Comparison of ENCODE assay signal across 1 cellular context in genomic region chr21:37623689-37624088, GRCh38.
TF ChIP-seq lines count a peak whose summit lies in the region.

No MANE protein-coding gene starts in this region.

TF ChIP-seq in GM12878, 131 proteins besides CTCF, POLR2A, EP300 and RAD21 (continued from another document and continues in another):
- TF ChIP-seq REST (IDR thresholded peaks at IDR 0.05; ENCODE audit: low read depth, low read length) (no peak), RBBP5 (conservative IDR thresholded peaks at IDR 0.05) (no peak), SMARCA5 (IDR thresholded peaks at IDR 0.05) (no peak), YBX1 (IDR thresholded peaks at IDR 0.05) (no peak), TAF1 (IDR thresholded peaks at IDR 0.05; ENCODE audit: borderline replicate concordance, low read depth, low read length) (no peak), FOS (IDR thresholded peaks at IDR 0.05; ENCODE audit: borderline replicate concordance, extremely low read depth, insufficient read length) (no peak), USF2 (IDR thresholded peaks at IDR 0.05; ENCODE audit: borderline replicate concordance, low read depth, low read length) (no peak), RUNX3 (IDR thresholded peaks at IDR 0.05; ENCODE audit: low read length) (no peak), HDGF (IDR thresholded peaks at IDR 0.05) (no peak), ZZZ3 (IDR thresholded peaks at IDR 0.05; ENCODE audit: control insufficient read depth, insufficient read length, low read depth) (no peak), YY1 (IDR thresholded peaks at IDR 0.05; ENCODE audit: low read depth, low read length) (no peak), ZNF274 (IDR thresholded peaks at IDR 0.05; ENCODE audit: insufficient read depth, insufficient read length) (no peak), IKZF1 (conservative IDR thresholded peaks at IDR 0.05) (no peak), ZNF217 (IDR thresholded peaks at IDR 0.05) (no peak), ZNF384 (IDR thresholded peaks at IDR 0.05; ENCODE audit: borderline replicate concordance, low read depth, low read length) (no peak), ZNF687 (IDR thresholded peaks at IDR 0.05) (0 out of 2 replicates have a peak, but pooled peaks have one; percentile 39), PAX8 (IDR thresholded peaks at IDR 0.05) (no peak), TCF12 (IDR thresholded peaks at IDR 0.05; ENCODE audit: low read depth, low read length) (no peak), MYB (IDR thresholded peaks at IDR 0.05; ENCODE audit: borderline replicate concordance, low read depth, low read length) (no peak), ATF7 (IDR thresholded peaks at IDR 0.05; ENCODE audit: low read depth) (no peak; the same call in 1 of the 2 replicates), NFYA (IDR thresholded peaks at IDR 0.05; ENCODE audit: borderline replicate concordance, low read depth, low read length) (no peak), NR2F1 (conservative IDR thresholded peaks at IDR 0.05) (0 out of 2 replicates have a peak, but pooled peaks have one; percentile 49), BMI1 (IDR thresholded peaks at IDR 0.05; ENCODE audit: borderline replicate concordance) (no peak), ZBED1 (IDR thresholded peaks at IDR 0.05; ENCODE audit: borderline replicate concordance) (no peak), SRF (IDR thresholded peaks at IDR 0.05; ENCODE audit: low read depth in 2 of 2, low read length in 2 of 2) (no peak), CUX1 (IDR thresholded peaks at IDR 0.05; ENCODE audit: insufficient replicate concordance, low read depth, low read length) (no peak), SIX5 (IDR thresholded peaks at IDR 0.05; ENCODE audit: low read depth, low read length, severe bottlenecking) (no peak), RFX5 (IDR thresholded peaks at IDR 0.05; ENCODE audit: low read depth, low read length) (no peak), POLR2AphosphoS2 (IDR thresholded peaks at IDR 0.05; ENCODE audit: low read depth, low read length) (no peak), TCF7 (IDR thresholded peaks at IDR 0.05; ENCODE audit: borderline replicate concordance) (no peak), POLR2AphosphoS5 (IDR thresholded peaks at IDR 0.05; ENCODE audit: low read length) (no peak), HDAC6 (IDR thresholded peaks at IDR 0.05; ENCODE audit: unreplicated experiment) (no peak), NFIC (IDR thresholded peaks at IDR 0.05; ENCODE audit: low read depth, low read length) (0 out of 2 replicates have a peak, but pooled peaks have one; percentile 19), WRNIP1 (IDR thresholded peaks at IDR 0.05; ENCODE audit: borderline replicate concordance, low read depth, low read length) (no peak), CBX5 (IDR thresholded peaks at IDR 0.05; ENCODE audit: low read depth) (no peak), ZNF207 (IDR thresholded peaks at IDR 0.05; ENCODE audit: borderline replicate concordance) (no peak), SMAD5 (IDR thresholded peaks at IDR 0.05; ENCODE audit: low read depth) (no peak), FOXK2 (IDR thresholded peaks at IDR 0.05) (no peak), HCFC1 (IDR thresholded peaks at IDR 0.05; ENCODE audit: low read length) (no peak), SREBF2 (IDR thresholded peaks at IDR 0.05; ENCODE audit: low read length) (no peak), JUNB (IDR thresholded peaks at IDR 0.05) (peak; percentile 60), LARP7 (IDR thresholded peaks at IDR 0.05) (no peak), FOXM1 (IDR thresholded peaks at IDR 0.05; ENCODE audit: low read depth, low read length) (no peak), BCL11A (IDR thresholded peaks at IDR 0.05; ENCODE audit: low read depth, low read length) (0 out of 2 replicates have a peak, but pooled peaks have one; percentile 25), POU2F2 (IDR thresholded peaks at IDR 0.05; ENCODE audit: borderline replicate concordance, low read depth, low read length) (0 out of 3 replicates have a peak, but pooled peaks have one; percentile 19), MYC (IDR thresholded peaks at IDR 0.05; ENCODE audit: insufficient read depth, insufficient read length, insufficient replicate concordance, low read length, severe bottlenecking) (no peak), NR2C2 (IDR thresholded peaks at IDR 0.05; ENCODE audit: borderline replicate concordance, control insufficient read depth, insufficient read length, low read depth) (no peak), GATAD2B (conservative IDR thresholded peaks at IDR 0.05; ENCODE audit: low read depth) (no peak), ASH2L (IDR thresholded peaks at IDR 0.05; ENCODE audit: borderline replicate concordance, low read depth) (no peak), SPI1 (IDR thresholded peaks at IDR 0.05; ENCODE audit: borderline replicate concordance, insufficient read depth, low read depth, low read length) (no peak), MTA3 (IDR thresholded peaks at IDR 0.05; ENCODE audit: borderline replicate concordance, low read length) (no peak), RCOR1 (conservative IDR thresholded peaks at IDR 0.05; ENCODE audit: low read depth, low read length) (no peak), TARDBP (IDR thresholded peaks at IDR 0.05; ENCODE audit: borderline replicate concordance) (no peak), EZH2 (IDR thresholded peaks at IDR 0.05; ENCODE audit: borderline replicate concordance, control insufficient read depth, low read depth, low read length) (no peak)
- TF ChIP-seq, protein P1, sequence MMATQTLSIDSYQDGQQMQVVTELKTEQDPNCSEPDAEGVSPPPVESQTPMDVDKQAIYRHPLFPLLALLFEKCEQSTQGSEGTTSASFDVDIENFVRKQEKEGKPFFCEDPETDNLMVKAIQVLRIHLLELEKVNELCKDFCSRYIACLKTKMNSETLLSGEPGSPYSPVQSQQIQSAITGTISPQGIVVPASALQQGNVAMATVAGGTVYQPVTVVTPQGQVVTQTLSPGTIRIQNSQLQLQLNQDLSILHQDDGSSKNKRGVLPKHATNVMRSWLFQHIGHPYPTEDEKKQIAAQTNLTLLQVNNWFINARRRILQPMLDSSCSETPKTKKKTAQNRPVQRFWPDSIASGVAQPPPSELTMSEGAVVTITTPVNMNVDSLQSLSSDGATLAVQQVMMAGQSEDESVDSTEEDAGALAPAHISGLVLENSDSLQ (IDR thresholded peaks at IDR 0.05): peak; percentile 76
- TF ChIP-seq, protein P2, sequence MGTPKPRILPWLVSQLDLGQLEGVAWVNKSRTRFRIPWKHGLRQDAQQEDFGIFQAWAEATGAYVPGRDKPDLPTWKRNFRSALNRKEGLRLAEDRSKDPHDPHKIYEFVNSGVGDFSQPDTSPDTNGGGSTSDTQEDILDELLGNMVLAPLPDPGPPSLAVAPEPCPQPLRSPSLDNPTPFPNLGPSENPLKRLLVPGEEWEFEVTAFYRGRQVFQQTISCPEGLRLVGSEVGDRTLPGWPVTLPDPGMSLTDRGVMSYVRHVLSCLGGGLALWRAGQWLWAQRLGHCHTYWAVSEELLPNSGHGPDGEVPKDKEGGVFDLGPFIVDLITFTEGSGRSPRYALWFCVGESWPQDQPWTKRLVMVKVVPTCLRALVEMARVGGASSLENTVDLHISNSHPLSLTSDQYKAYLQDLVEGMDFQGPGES (IDR thresholded peaks at IDR 0.05): no peak
- TF ChIP-seq, protein P3, sequence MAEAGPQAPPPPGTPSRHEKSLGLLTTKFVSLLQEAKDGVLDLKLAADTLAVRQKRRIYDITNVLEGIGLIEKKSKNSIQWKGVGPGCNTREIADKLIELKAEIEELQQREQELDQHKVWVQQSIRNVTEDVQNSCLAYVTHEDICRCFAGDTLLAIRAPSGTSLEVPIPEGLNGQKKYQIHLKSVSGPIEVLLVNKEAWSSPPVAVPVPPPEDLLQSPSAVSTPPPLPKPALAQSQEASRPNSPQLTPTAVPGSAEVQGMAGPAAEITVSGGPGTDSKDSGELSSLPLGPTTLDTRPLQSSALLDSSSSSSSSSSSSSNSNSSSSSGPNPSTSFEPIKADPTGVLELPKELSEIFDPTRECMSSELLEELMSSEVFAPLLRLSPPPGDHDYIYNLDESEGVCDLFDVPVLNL (IDR thresholded peaks at IDR 0.05; ENCODE audit: low read depth, low read length): no peak
